ENCODE assay signal across 10 cellular contexts in genomic region chr19:6272913-6273600, GRCh38. TPM values are rescaled to one million over a fixed set of nuclear protein-coding genes. Genes with fewer than 3 reads are reported as not detected.
DNase-seq lines count a peak whose midpoint lies in the region; ATAC-seq, FAIRE-seq and TF ChIP-seq lines count a peak whose summit lies in the region.
"Had no signal": no experiment of that assay in that cellular context is flagged by ENCODE, and none has a peak within 500 bp of the region (broad histone marks: within the 10 kb centered on the region; RNA-seq: fewer than 3 reads in every experiment).

No MANE protein-coding gene starts in this region.

- intact Hi-C loops in MCF 10A (cut with micrococcal nuclease) (no loop called here), HepG2 (cut with micrococcal nuclease; ENCODE audit: unreplicated experiment) (no loop called here)
- intact Hi-C loops in activated CD4-positive, alpha-beta T cell treated with anti-CD3 and anti-CD28 coated beads, Interleukin-2, amount 10 ng/mL, durations not matched to agents 24 days and 14 days (cut with micrococcal nuclease): no loop called here

- in situ Hi-C loops in HepG2 (cut with HindIII; ENCODE audit: extremely low pct_ligation_motif_present, low pct_unique_long_range_greater_than_20kb): no loop called here

- CTCF ChIA-PET in MCF 10A (lab: Yijun Ruan, JAX): interaction anchor here (1.3 kb wide), 1 partner anchor 27 kb away, joined by 7 read pairs; no protein-coding TSS in a partner anchor
- CTCF ChIA-PET in HepG2 (lab: Yijun Ruan, JAX; ENCODE audit: low intra/inter-chr PET ratio, low total read pairs): no interaction called here

- BruUV-seq in MCF 10A (replicated peaks; lab: Mats Ljungman, UMichigan): no TSS peak
- no TSS peak for BruUV-seq in HepG2 (replicated peaks; lab: Mats Ljungman, UMichigan)

- no peak overlapping the region for H3K9ac ChIP-seq in HUES48 (ENCODE audit: low read depth, low read length)
- H3K9ac ChIP-seq in HepG2 (ENCODE audit: insufficient read depth, low read depth, low read length): peak overlapping the region; percentile 30; the same call in 1 of the 2 replicates
- H3K9ac ChIP-seq in stomach smooth muscle (ENCODE audit: low read length in 2 of 2): peak overlapping the region; percentile 62 to 77

- no peak for TF ChIP-seq RAD21 in HepG2 (CRISPR knock-in tag; IDR thresholded peaks at IDR 0.05)

- no peak for TF ChIP-seq POLR2A in HepG2 (IDR thresholded peaks at IDR 0.05; ENCODE audit: insufficient read depth in 1 of 2, low read depth in 2 of 2, low read length in 2 of 2)

- H3K4me3 ChIP-seq in HUES48 (ENCODE audit: low read depth, low read length) (no peak overlapping the region), HepG2 (replicated peaks in 1 of 3; ENCODE audit: insufficient read depth in 1 of 3, low read depth in 2 of 3, low read length in 3 of 3) (peak overlapping the region in 2 of 3 experiments; percentile 4 to 62; a peak in 3 of 6 replicates), stomach smooth muscle (ENCODE audit: low read length in 2 of 2) (peak overlapping the region; percentile 40 to 65)
- H3K4me3 ChIP-seq in effector memory CD4-positive, alpha-beta T cell (ENCODE audit: insufficient read depth, low read depth, low read length, poor library complexity, severe bottlenecking): no peak overlapping the region

- peaks cover 46% of the 10 kb centered on the region for H3K36me3 Mint-ChIP-seq in MCF 10A (ENCODE audit: insufficient read depth, unreplicated experiment)
- H3K36me3 Mint-ChIP-seq in activated CD4-positive, alpha-beta T cell treated with anti-CD3 and anti-CD28 coated beads, Interleukin-2, amount 10 ng/mL, durations not matched to agents 24 days and 14 days (ENCODE audit: low read depth): peaks cover 20% of the 10 kb centered on the region

- H3K4me1 ChIP-seq in HUES48 (ENCODE audit: control insufficient read depth, insufficient read depth, low read length): peaks cover 47% of the 10 kb centered on the region
- peaks cover 73% of the 10 kb centered on the region for H3K4me1 ChIP-seq in HepG2 (ENCODE audit: insufficient read depth, low read length)
- peaks cover 82% of the 10 kb centered on the region for H3K4me1 ChIP-seq in stomach smooth muscle (ENCODE audit: control insufficient read depth, insufficient read depth, low read length)
- peaks cover 6% of the 10 kb centered on the region for H3K4me1 ChIP-seq in effector memory CD4-positive, alpha-beta T cell (ENCODE audit: control insufficient read depth, insufficient read depth, low read length, poor library complexity, severe bottlenecking)

- no peaks in the 10 kb centered on the region for H3K27me3 ChIP-seq in HUES48 (ENCODE audit: control insufficient read depth, insufficient read depth, low read length)
- no peaks in the 10 kb centered on the region for H3K27me3 ChIP-seq in HepG2 (ENCODE audit: control insufficient read depth in 1 of 2, insufficient read depth in 2 of 2, low read length in 2 of 2)
- H3K27me3 ChIP-seq in stomach smooth muscle (ENCODE audit: control insufficient read depth in 1 of 2, insufficient read depth in 2 of 2, low read length in 2 of 2): no peaks in the 10 kb centered on the region
- H3K27me3 ChIP-seq in effector memory CD4-positive, alpha-beta T cell (replicated peaks; ENCODE audit: control insufficient read depth, insufficient read depth, low read length, poor library complexity, severe bottlenecking): no peaks in the 10 kb centered on the region

- H3K4me1 Mint-ChIP-seq in MCF 10A (ENCODE audit: insufficient read depth, unreplicated experiment): peaks cover 49% of the 10 kb centered on the region
- peaks cover 17% of the 10 kb centered on the region for H3K4me1 Mint-ChIP-seq in activated CD4-positive, alpha-beta T cell treated with anti-CD3 and anti-CD28 coated beads, Interleukin-2, amount 10 ng/mL, durations not matched to agents 24 days and 14 days

- no peaks in the 10 kb centered on the region for H3K9me3 Mint-ChIP-seq in MCF 10A (ENCODE audit: unreplicated experiment)
- no peaks in the 10 kb centered on the region for H3K9me3 Mint-ChIP-seq in activated CD4-positive, alpha-beta T cell treated with anti-CD3 and anti-CD28 coated beads, Interleukin-2, amount 10 ng/mL, durations not matched to agents 24 days and 14 days
- H3K9me3 Mint-ChIP-seq: activated CD4-positive, alpha-beta T cell treated with anti-CD3 and anti-CD28 coated beads, Interleukin-2, amount 10 ng/mL, durations not matched to agents 7 days and 5 days had no signal

- peaks cover 23% of the 10 kb centered on the region; the same call in 1 of the 2 replicates for H4K20me1 ChIP-seq in HepG2 (ENCODE audit: insufficient read depth, low read length)

- no peak for TF ChIP-seq CTCF in MCF 10A (IDR thresholded peaks at IDR 0.05; ENCODE audit: unreplicated experiment)
- no peak for TF ChIP-seq CTCF in HepG2 (CRISPR knock-in tag; IDR thresholded peaks at IDR 0.05)

- peak overlapping the region; percentile 69 for H3K27ac Mint-ChIP-seq in MCF 10A (ENCODE audit: low read depth, unreplicated experiment)
- no peak overlapping the region for H3K27ac Mint-ChIP-seq in activated CD4-positive, alpha-beta T cell treated with anti-CD3 and anti-CD28 coated beads, Interleukin-2, amount 10 ng/mL, durations not matched to agents 24 days and 14 days
- H3K27ac Mint-ChIP-seq: activated CD4-positive, alpha-beta T cell treated with anti-CD3 and anti-CD28 coated beads, Interleukin-2, amount 10 ng/mL, durations not matched to agents 7 days and 5 days had no signal

- peak overlapping the region; percentile 73 for H3K4me3 Mint-ChIP-seq in MCF 10A (ENCODE audit: unreplicated experiment)
- no peak overlapping the region for H3K4me3 Mint-ChIP-seq in activated CD4-positive, alpha-beta T cell treated with anti-CD3 and anti-CD28 coated beads, Interleukin-2, amount 10 ng/mL, durations not matched to agents 24 days and 14 days
- H3K4me3 Mint-ChIP-seq: activated CD4-positive, alpha-beta T cell treated with anti-CD3 and anti-CD28 coated beads, Interleukin-2, amount 10 ng/mL, durations not matched to agents 7 days and 5 days had no signal

- ATAC-seq in HepG2 (no peak; the same call in 2 of the 3 replicates), HG02798 (IDR thresholded peaks at IDR 0.05; ENCODE audit: poor library complexity, unreplicated experiment) (no peak)

- no peak for FAIRE-seq in HepG2 (lab: Jason Lieb, UNC)

- POLR2A ChIA-PET in MCF 10A (lab: Yijun Ruan, JAX): interaction anchor here (0.7 to 1.8 kb wide), 3 partner anchors 19 to 49 kb away, joined by 3 read pairs; no protein-coding TSS in a partner anchor
- POLR2A ChIA-PET in HepG2 (lab: Yijun Ruan, JAX): no interaction called here

- H2AFZ ChIP-seq in HepG2 (ENCODE audit: low read length): no peak overlapping the region

- H3K27me3 Mint-ChIP-seq in MCF 10A (ENCODE audit: insufficient read depth, unreplicated experiment): no peaks in the 10 kb centered on the region
- H3K27me3 Mint-ChIP-seq in activated CD4-positive, alpha-beta T cell treated with anti-CD3 and anti-CD28 coated beads, Interleukin-2, amount 10 ng/mL, durations not matched to agents 24 days and 14 days: no peaks in the 10 kb centered on the region
- H3K27me3 Mint-ChIP-seq: activated CD4-positive, alpha-beta T cell treated with anti-CD3 and anti-CD28 coated beads, Interleukin-2, amount 10 ng/mL, durations not matched to agents 7 days and 5 days had no signal

- peak overlapping the region; percentile 33 for H3K27ac ChIP-seq in HUES48 (ENCODE audit: low read depth, low read length)
- peak overlapping the region; percentile 57 for H3K27ac ChIP-seq in HepG2 (ENCODE audit: extremely low read length, insufficient read depth, low read length)
- H3K27ac ChIP-seq in stomach smooth muscle (ENCODE audit: low read length): peak overlapping the region; percentile 94
- no peak overlapping the region for H3K27ac ChIP-seq in effector memory CD4-positive, alpha-beta T cell (ENCODE audit: insufficient read depth, low read length, poor library complexity, severe bottlenecking)

- 79% methylated on average over 15 of the region's 22 CpGs for WGBS in HepG2 (ENCODE audit: low lambda C conversion rate)

- peaks cover 79% of the 10 kb centered on the region for H3K79me2 ChIP-seq in HepG2 (ENCODE audit: insufficient read depth, low read length)

- peak overlapping the region; percentile 68 for H3K4me2 ChIP-seq in HepG2 (ENCODE audit: low read depth, low read length)

- H3K36me3 ChIP-seq in HUES48 (ENCODE audit: control insufficient read depth, insufficient read depth, low read length) (peaks cover 31% of the 10 kb centered on the region), HepG2 (replicated peaks in 1 of 2; ENCODE audit: control insufficient read depth in 1 of 2, insufficient read depth in 2 of 2, low read length in 2 of 2) (peaks cover 9 to 34% of the 10 kb centered on the region in 2 experiments), stomach smooth muscle (ENCODE audit: control insufficient read depth in 2 of 2, insufficient read depth in 2 of 2, low read length in 2 of 2) (peaks cover 5 to 16% of the 10 kb centered on the region in 2 donors)
- H3K36me3 ChIP-seq in effector memory CD4-positive, alpha-beta T cell (ENCODE audit: control insufficient read depth, insufficient read depth, low read length): peaks cover 21% of the 10 kb centered on the region

- TF ChIP-seq EP300 in HepG2 (IDR thresholded peaks at IDR 0.05; ENCODE audit: low read depth in 2 of 2, low read length in 2 of 2) (no peak), HepG2 (CRISPR knock-in tag; IDR thresholded peaks at IDR 0.05; ENCODE audit: borderline replicate concordance) (no peak)

- H3K9me3 ChIP-seq in HUES48 (ENCODE audit: control insufficient read depth, insufficient read depth, low read length): no peaks in the 10 kb centered on the region
- H3K9me3 ChIP-seq in HepG2 (ENCODE audit: low read length): no peaks in the 10 kb centered on the region
- no peaks in the 10 kb centered on the region for H3K9me3 ChIP-seq in stomach smooth muscle (ENCODE audit: control insufficient read depth in 2 of 2, low read length in 2 of 2)
- H3K9me3 ChIP-seq in effector memory CD4-positive, alpha-beta T cell (ENCODE audit: control insufficient read depth, low read length): no peaks in the 10 kb centered on the region

- DNase-seq in MCF 10A (ENCODE audit: unreplicated experiment) (no peak), HepG2 (ENCODE audit: low spot score) (no peak), GM19238 (ENCODE audit: insufficient read length, low spot score) (no peak)
- DNase-seq in effector memory CD4-positive, alpha-beta T cell: no peak
- DNase-seq in activated CD4-positive, alpha-beta T cell treated with anti-CD3 and anti-CD28 coated beads, Interleukin-2, amount 10 ng/mL, durations not matched to agents 24 days and 14 days: no peak
- DNase-seq: activated CD4-positive, alpha-beta T cell treated with anti-CD3 and anti-CD28 coated beads, Interleukin-2, amount 10 ng/mL, durations not matched to agents 7 days and 5 days; effector CD4-positive, alpha-beta T cell had no signal

RNA-seq across cellular contexts. Expression of gene MLLT1, which starts 6.7 kb away (rescaled TPM):
- total RNA-seq in MCF 10A (2022) (53.9 and 59.0 TPM in 2 replicates), HepG2 (2016; rRNA removed; fragmentation: Illumina TruSeq; extraction: Trizol) (11.6 and 12.2 TPM in 2 replicates)
- 8.6 and 9.6 TPM in 2 replicates for total RNA-seq in HepG2 (2016; cell fraction: cytosol; rRNA removed; fragmentation: Illumina TruSeq; extraction: Trizol; ENCODE audit: low read depth)
- total RNA-seq in HepG2 (2016; cell fraction: insoluble cytoplasmic fraction; rRNA removed; fragmentation: Illumina TruSeq; extraction: Trizol): 9.5 and 12.5 TPM in 2 replicates
- 12.7 and 15.3 TPM in 2 replicates for total RNA-seq in HepG2 (2016; cell fraction: membrane; rRNA removed; fragmentation: Illumina TruSeq; extraction: Trizol)
- total RNA-seq in HepG2 (2016; cell fraction: nucleus; rRNA removed; fragmentation: Illumina TruSeq; extraction: Trizol): 8.8 and 10.0 TPM in 2 replicates
- 11.7 and 12.7 TPM in 2 replicates for polyA plus RNA-seq in HepG2 (2011; rRNA removed)
- 7.4 and 11.8 TPM in 2 replicates for polyA plus RNA-seq in HepG2 (2011; cell fraction: cytosol; rRNA removed)
- polyA plus RNA-seq in HepG2 (2011; cell fraction: nucleus; rRNA removed): 27.2 and 40.6 TPM in 2 replicates
- polyA plus RNA-seq in HepG2 (2012): 11.3 and 13.5 TPM in 2 replicates
- polyA plus RNA-seq in HepG2 (2016; cell fraction: cytosol; fragmentation: Illumina TruSeq; extraction: Trizol; ENCODE audit: low read depth): 4.7 and 6.0 TPM in 2 replicates
- 21.6 and 27.3 TPM in 2 replicates for polyA plus RNA-seq in HepG2 (2016; cell fraction: insoluble cytoplasmic fraction; fragmentation: Illumina TruSeq; extraction: Trizol; ENCODE audit: low read depth)
- 15.1 and 15.5 TPM in 2 replicates for polyA plus RNA-seq in HepG2 (2016; cell fraction: membrane; fragmentation: Illumina TruSeq; extraction: Trizol; ENCODE audit: low read depth)
- 29.9 and 38.7 TPM in 2 replicates for polyA plus RNA-seq in HepG2 (2016; cell fraction: nucleus; fragmentation: Illumina TruSeq; extraction: Trizol; ENCODE audit: insufficient read depth, low read depth)
- polyA minus RNA-seq in HepG2 (2011; rRNA and poly(A)+ RNA removed; ENCODE audit: low replicate concordance): 22.8 and 26.1 TPM in 2 replicates
- polyA minus RNA-seq in HepG2 (2011; cell fraction: cytosol; rRNA and poly(A)+ RNA removed): 20.7 and 22.7 TPM in 2 replicates
- polyA minus RNA-seq in HepG2 (2011; cell fraction: nucleus; rRNA and poly(A)+ RNA removed): 5.4 and 5.6 TPM in 2 replicates
- 67.5 and 74.3 TPM in 2 replicates for total RNA-seq in activated CD4-positive, alpha-beta T cell treated with anti-CD3 and anti-CD28 coated beads, Interleukin-2, amount 10 ng/mL, durations not matched to agents 24 days and 14 days

Comparison
In these comparisons a context has a peak if more than half of its experiments do, and no peak if none do; other contexts are left out.
1. H3K4me3 ChIP-seq: peak in HepG2 (2 of 3) and stomach smooth muscle (2 of 2); none in HUES48 (single experiment) and effector memory CD4-positive, alpha-beta T cell (single experiment).